ENCODE assay signal across 17 cellular contexts in genomic region chr17:75102385-75102821, GRCh38. TPM values are rescaled to one million over a fixed set of nuclear protein-coding genes. Genes with fewer than 3 reads are reported as not detected.
DNase-seq lines count a peak whose midpoint lies in the region; ATAC-seq and TF ChIP-seq lines count a peak whose summit lies in the region.
"Had no signal": no experiment of that assay in that cellular context is flagged by ENCODE, and none has a peak within 500 bp of the region (broad histone marks: within the 10 kb centered on the region; RNA-seq: fewer than 3 reads in every experiment).

No MANE protein-coding gene starts in this region.

- ATAC-seq in activated T-helper 17 cell treated with anti-CD3 and anti-CD28 coated beads, Interleukin-2, amount 50 U/mL, for 72 hours (replicated peaks): no peak
- ATAC-seq in CD8-positive, alpha-beta T cell: no peak
- ATAC-seq in GM18873 (IDR thresholded peaks at IDR 0.05; ENCODE audit: low FRiP score, unreplicated experiment) (no peak), lower lobe of right lung (no peak), GM21737 (IDR thresholded peaks at IDR 0.05; ENCODE audit: unreplicated experiment) (no peak)

- no peaks in the 10 kb centered on the region for H3K27me3 ChIP-seq in BLaER1 treated with 17β-estradiol and CSF1 and Interleukin-3, amounts not matched to agents 10 nM and 100 nM
- no peaks in the 10 kb centered on the region for H3K27me3 ChIP-seq in CD8-positive, alpha-beta T cell (ENCODE audit: insufficient read depth, low read length)
- no peaks in the 10 kb centered on the region for H3K27me3 ChIP-seq in lower lobe of right lung (ENCODE audit: low read depth)
- H3K27me3 ChIP-seq: stomach had no signal

- H3K9me3 ChIP-seq in BLaER1 treated with 17β-estradiol and CSF1 and Interleukin-3, amounts not matched to agents 10 nM and 100 nM (replicated peaks in 1 of 11): no peaks in the 10 kb centered on the region
- H3K9me3 ChIP-seq in CD8-positive, alpha-beta T cell (ENCODE audit: low read length): no peaks in the 10 kb centered on the region
- H3K9me3 ChIP-seq in lower lobe of right lung: no peaks in the 10 kb centered on the region
- H3K9me3 ChIP-seq: stomach had no signal

- TF ChIP-seq CTCF in GM13976 (IDR thresholded peaks at IDR 0.05; ENCODE audit: borderline replicate concordance, control extremely low read depth, extremely low read depth, insufficient read depth, missing control alignments): no peak
- TF ChIP-seq CTCF in CD8-positive, alpha-beta T cell (IDR thresholded peaks at IDR 0.05): no peak
- TF ChIP-seq CTCF in lower lobe of right lung (IDR thresholded peaks at IDR 0.05): no peak

- in situ Hi-C loops in GM13976 (cut with MboI; ENCODE audit: low sequenced_read_pairs, unreplicated experiment): no loop called here

- POLR2A ChIA-PET in CD8-positive, alpha-beta T cell (lab: Charles Lee): no interaction called here

- no peaks in the 10 kb centered on the region for H3K27me3 Mint-ChIP-seq in activated T-helper 17 cell treated with anti-CD3 and anti-CD28 coated beads, Interleukin-2, amount 50 U/mL, for 72 hours
- H3K27me3 Mint-ChIP-seq in CD8-positive, alpha-beta T cell (ENCODE audit: low read depth): no peaks in the 10 kb centered on the region

- peaks cover 6% of the 10 kb centered on the region for H3K36me3 Mint-ChIP-seq in activated T-helper 17 cell treated with anti-CD3 and anti-CD28 coated beads, Interleukin-2, amount 50 U/mL, for 72 hours (ENCODE audit: low read depth)
- H3K36me3 Mint-ChIP-seq in CD8-positive, alpha-beta T cell: peaks cover 3% of the 10 kb centered on the region

- peaks cover 0 to 14% (median 0%) of the 10 kb centered on the region in 11 experiments; a peak in 3 of 22 replicates for H4K20me1 ChIP-seq in BLaER1 treated with 17β-estradiol and CSF1 and Interleukin-3, amounts not matched to agents 10 nM and 100 nM

- H3K4me1 Mint-ChIP-seq in activated T-helper 17 cell treated with anti-CD3 and anti-CD28 coated beads, Interleukin-2, amount 50 U/mL, for 72 hours: no peaks in the 10 kb centered on the region
- H3K4me1 Mint-ChIP-seq in CD8-positive, alpha-beta T cell (ENCODE audit: low read depth): no peaks in the 10 kb centered on the region

- DNase-seq in GM13976 (ENCODE audit: low spot score): peak; percentile 62
- peak; percentile 34 for DNase-seq in NCI-H1417 treated with DMSO at 0.1 percent for 48 hours (lab: John Stamatoyannopoulos, UW)
- no peak for DNase-seq in CD8-positive, alpha-beta T cell
- DNase-seq in lower lobe of right lung: no peak
- DNase-seq: activated naive CD4-positive, alpha-beta T cell treated with anti-CD3 and anti-CD28 coated beads, Interleukin-2, amount 50 U/mL, for 16 hours; C1 segment of cervical spinal cord; cerebellar nuclear complex; GM23248; NCI-H2029 treated with DMSO at 0.1 percent for 48 hours; retina; stimulated activated CD4-positive, alpha-beta T cell treated with anti-CD3 and anti-CD28 coated beads, Interleukin-4, amount 100 ng/mL, for 4 hours; stomach had no signal

- CTCF ChIA-PET in CD8-positive, alpha-beta T cell (lab: Charles Lee): interaction anchor here (3.9 kb wide), 1 partner anchor 12 kb away, joined by 19 read pairs; no protein-coding TSS in a partner anchor

- H3K9ac ChIP-seq in BLaER1 treated with 17β-estradiol and CSF1 and Interleukin-3, amounts not matched to agents 10 nM and 100 nM: no peak overlapping the region
- H3K9ac ChIP-seq: GM23248 had no signal

- intact Hi-C loops in CD8-positive, alpha-beta T cell (cut with DNase I, micrococcal nuclease): no loop called here
- intact Hi-C loops in lower lobe of right lung (cut with DNase I): no loop called here

- H3K4me3 ChIP-seq in BLaER1 treated with 17β-estradiol and CSF1 and Interleukin-3, amounts not matched to agents 10 nM and 100 nM: no peak overlapping the region
- no peak overlapping the region for H3K4me3 ChIP-seq in CD8-positive, alpha-beta T cell (ENCODE audit: low read depth, low read length)
- no peak overlapping the region for H3K4me3 ChIP-seq in lower lobe of right lung
- H3K4me3 ChIP-seq: GM23248, stomach had no signal

- peak overlapping the region; percentile 20 to 74 (median 50) for H3K4me2 ChIP-seq in BLaER1 treated with 17β-estradiol and CSF1 and Interleukin-3, amounts not matched to agents 10 nM and 100 nM

- peak overlapping the region; percentile 16 for H3K27ac Mint-ChIP-seq in activated T-helper 17 cell treated with anti-CD3 and anti-CD28 coated beads, Interleukin-2, amount 50 U/mL, for 72 hours
- H3K27ac Mint-ChIP-seq in CD8-positive, alpha-beta T cell: no peak overlapping the region

- H3K36me3 ChIP-seq in BLaER1 treated with 17β-estradiol and CSF1 and Interleukin-3, amounts not matched to agents 10 nM and 100 nM: peaks cover 0 to 58% (median 11%) of the 10 kb centered on the region in 11 experiments; a peak in 15 of 22 replicates
- no peaks in the 10 kb centered on the region for H3K36me3 ChIP-seq in CD8-positive, alpha-beta T cell (ENCODE audit: insufficient read depth, low read length)
- H3K36me3 ChIP-seq in lower lobe of right lung: peaks cover 45% of the 10 kb centered on the region

- no peak overlapping the region; a peak in 1 of 22 replicates for H3K27ac ChIP-seq in BLaER1 treated with 17β-estradiol and CSF1 and Interleukin-3, amounts not matched to agents 10 nM and 100 nM
- no peak overlapping the region for H3K27ac ChIP-seq in CD8-positive, alpha-beta T cell (ENCODE audit: low read depth, low read length)
- no peak overlapping the region for H3K27ac ChIP-seq in lower lobe of right lung
- H3K27ac ChIP-seq: GM23248, stomach had no signal

- peaks cover 11 to 17% (median 14%) of the 10 kb centered on the region in 10 experiments for H3K4me1 ChIP-seq in BLaER1 treated with 17β-estradiol and CSF1 and Interleukin-3, amounts not matched to agents 10 nM and 100 nM
- no peaks in the 10 kb centered on the region for H3K4me1 ChIP-seq in CD8-positive, alpha-beta T cell (ENCODE audit: insufficient read depth, low read length)
- H3K4me1 ChIP-seq in lower lobe of right lung: peaks cover 11% of the 10 kb centered on the region

- H3K9me3 Mint-ChIP-seq in activated T-helper 17 cell treated with anti-CD3 and anti-CD28 coated beads, Interleukin-2, amount 50 U/mL, for 72 hours: no peaks in the 10 kb centered on the region
- no peaks in the 10 kb centered on the region for H3K9me3 Mint-ChIP-seq in CD8-positive, alpha-beta T cell

- no peak overlapping the region for H3K4me3 Mint-ChIP-seq in activated T-helper 17 cell treated with anti-CD3 and anti-CD28 coated beads, Interleukin-2, amount 50 U/mL, for 72 hours
- H3K4me3 Mint-ChIP-seq in CD8-positive, alpha-beta T cell: no peak overlapping the region

RNA-seq across cellular contexts. Expression of gene ARMC7, which starts 7.4 kb away (rescaled TPM):
- 10 to 100 TPM; 10.3 to 14.5 TPM for total RNA-seq in activated T-helper 17 cell treated with anti-CD3 and anti-CD28 coated beads, Interleukin-2, amount 50 U/mL, for 72 hours
- 1 to 10 TPM; 2.0 to 3.0 TPM for total RNA-seq in CD8-positive, alpha-beta T cell
- total RNA-seq in lower lobe of right lung: 16.7 TPM

RNA-seq across cellular contexts. Expression of gene SLC16A5, which starts 14.6 kb away (rescaled TPM):
- 10 to 100 TPM in 1 of 2 donors, 1 to 10 TPM in 1; 5.4 to 14.6 TPM for total RNA-seq in activated T-helper 17 cell treated with anti-CD3 and anti-CD28 coated beads, Interleukin-2, amount 50 U/mL, for 72 hours
- 1 to 10 TPM; 2.9 to 3.6 TPM for total RNA-seq in CD8-positive, alpha-beta T cell
- total RNA-seq in lower lobe of right lung: 32.3 TPM
- total RNA-seq: HT1080 had no signal

RNA-seq across cellular contexts. Expression of gene NT5C, which starts 29.1 kb away (rescaled TPM):
- 10 to 100 TPM; 56.0 to 64.9 TPM for total RNA-seq in activated T-helper 17 cell treated with anti-CD3 and anti-CD28 coated beads, Interleukin-2, amount 50 U/mL, for 72 hours
- total RNA-seq in CD8-positive, alpha-beta T cell: 10 to 100 TPM; 19.3 to 20.4 TPM
- total RNA-seq in lower lobe of right lung: 34.9 TPM

RNA-seq across cellular contexts. Expression of gene JPT1, which starts 51.9 kb away (rescaled TPM):
- total RNA-seq in activated T-helper 17 cell treated with anti-CD3 and anti-CD28 coated beads, Interleukin-2, amount 50 U/mL, for 72 hours: 100 to 1,000 TPM; 191 to 343 TPM
- total RNA-seq in CD8-positive, alpha-beta T cell: 10 to 100 TPM; 15.1 to 17.3 TPM
- total RNA-seq in lower lobe of right lung: 61.1 TPM

RNA-seq across cellular contexts. Expression of gene KCTD2, which starts 55.4 kb away (rescaled TPM):
- total RNA-seq in activated T-helper 17 cell treated with anti-CD3 and anti-CD28 coated beads, Interleukin-2, amount 50 U/mL, for 72 hours: 10 to 100 TPM; 21.3 to 22.1 TPM
- 10 to 100 TPM; 29.4 to 31.7 TPM for total RNA-seq in CD8-positive, alpha-beta T cell
- total RNA-seq in lower lobe of right lung: 22.9 TPM

Comparison
In these comparisons a context has a peak if more than half of its experiments do, and no peak if none do; other contexts are left out.
1. DNase-seq: peak in GM13976 (single experiment) and NCI-H1417 treated with DMSO at 0.1 percent for 48 hours (single experiment); none in CD8-positive, alpha-beta T cell (0 of 7) and lower lobe of right lung (single experiment).